ENCODE assay signal across 11 cellular contexts in genomic region chr1:79777481-79778219, GRCh38.
DNase-seq lines count a peak whose midpoint lies in the region; ATAC-seq lines count a peak whose summit lies in the region.
"Had no signal": no experiment of that assay in that cellular context is flagged by ENCODE, and none has a peak within 500 bp of the region (broad histone marks: within the 10 kb centered on the region; RNA-seq: fewer than 3 reads in every experiment).

No MANE protein-coding gene starts in this region.

- DNase-seq in DMS79 (lab: John Stamatoyannopoulos, UW) (no peak), GM19240 (ENCODE audit: insufficient read length, low spot score) (no peak), OCI-M2 (lab: John Stamatoyannopoulos, UW; ENCODE audit: unreplicated experiment) (no peak)
- DNase-seq in activated CD4-positive, alpha-beta memory T cell treated with anti-CD3 and anti-CD28 coated beads for 36 hours, result no peak
- DNase-seq: activated CD4-positive, alpha-beta T cell treated with anti-CD3 and anti-CD28 coated beads, Interleukin-2, amount 50 U/mL, for 1 hour; DMS79 treated with DMSO at 0.1 percent for 48 hours; NCI-H510A treated with DMSO at 0.1 percent for 48 hours had no signal

- ATAC-seq in GM19023 (IDR thresholded peaks at IDR 0.05; ENCODE audit: unreplicated experiment), result peak; percentile 98
- peak; percentile 98 for ATAC-seq in HG02610 (IDR thresholded peaks at IDR 0.05; ENCODE audit: unreplicated experiment)
- ATAC-seq in HG03520 (IDR thresholded peaks at IDR 0.05; ENCODE audit: unreplicated experiment), result peak; percentile 100
- peak; percentile 46 for ATAC-seq in esophagus mucosa

- CTCF ChIA-PET in activated CD4-positive, alpha-beta memory T cell treated with anti-CD3 and anti-CD28 coated beads for 36 hours (lab: Charles Lee), result no interaction called here

- intact Hi-C loops in activated CD4-positive, alpha-beta memory T cell treated with anti-CD3 and anti-CD28 coated beads for 36 hours (cut with micrococcal nuclease), result no loop called here

- POLR2A ChIA-PET in activated CD4-positive, alpha-beta memory T cell treated with anti-CD3 and anti-CD28 coated beads for 36 hours (lab: Charles Lee), result no interaction called here

- H3K4me1 Mint-ChIP-seq in activated CD4-positive, alpha-beta memory T cell treated with anti-CD3 and anti-CD28 coated beads for 36 hours (ENCODE audit: low read depth), result no peaks in the 10 kb centered on the region

- no peak overlapping the region for H3K27ac Mint-ChIP-seq in activated CD4-positive, alpha-beta memory T cell treated with anti-CD3 and anti-CD28 coated beads for 36 hours

- H3K27me3 Mint-ChIP-seq in activated CD4-positive, alpha-beta memory T cell treated with anti-CD3 and anti-CD28 coated beads for 36 hours, result no peaks in the 10 kb centered on the region

- H3K9me3 Mint-ChIP-seq in activated CD4-positive, alpha-beta memory T cell treated with anti-CD3 and anti-CD28 coated beads for 36 hours, result peaks cover 3% of the 10 kb centered on the region

- no peak overlapping the region for H3K4me3 Mint-ChIP-seq in activated CD4-positive, alpha-beta memory T cell treated with anti-CD3 and anti-CD28 coated beads for 36 hours

- no peaks in the 10 kb centered on the region for H3K36me3 Mint-ChIP-seq in activated CD4-positive, alpha-beta memory T cell treated with anti-CD3 and anti-CD28 coated beads for 36 hours

Comparison
In these comparisons a context has a peak if more than half of its experiments do, and no peak if none do; other contexts are left out.
1. ATAC-seq: peak in every context shown above with its lines; median percentile 100 in HG03520; 98 in GM19023; 98 in HG02610; 46 in esophagus mucosa.